In genomic region chr4:113761682-113762060, GRCh38 we compare ENCODE assay signal across 8 cellular contexts. TPM values are rescaled to one million over a fixed set of nuclear protein-coding genes. Genes with fewer than 3 reads are reported as not detected.
DNase-seq lines count a peak whose midpoint lies in the region; ATAC-seq and TF ChIP-seq lines count a peak whose summit lies in the region.

TSS of gene CAMK2D (minus strand) at chr4:113761738. CDS start at chr4:113761068, 670 bp downstream.

- peaks cover 49% of the 10 kb centered on the region for H3F3A ChIP-seq in GM23248 (ENCODE audit: insufficient read depth)

- H3K4me2 ChIP-seq in GM23248 (ENCODE audit: unreplicated experiment) = peak within 1 kb of the TSS; percentile 98

- peak; percentile 74 for TF ChIP-seq CTCF in RWPE2 (IDR thresholded peaks at IDR 0.05; ENCODE audit: poor library complexity, severe bottlenecking)

- H3K27ac ChIP-seq in GM23248 (peak within 1 kb of the TSS; percentile 96), RWPE2 (ENCODE audit: poor library complexity, severe bottlenecking) (peak within 1 kb of the TSS; percentile 95), subcutaneous abdominal adipose tissue (ENCODE audit: low read depth, low read length) (peak within 1 kb of the TSS; percentile 100)

- H2AFZ ChIP-seq in GM23248 (peak within 1 kb of the TSS; percentile 77), neuron (ENCODE audit: low read depth, low read length) (peak within 1 kb of the TSS; percentile 45)

- H3K36me3 ChIP-seq in GM23248 (ENCODE audit: low read depth) (peaks cover 8% of the 10 kb centered on the region), RWPE2 (ENCODE audit: low read depth) (no peaks in the 10 kb centered on the region), neuron (ENCODE audit: insufficient read depth, low read length) (peaks cover 2% of the 10 kb centered on the region), subcutaneous abdominal adipose tissue (ENCODE audit: control insufficient read depth in 5 of 5, insufficient read depth in 5 of 5, low read length in 5 of 5) (no peaks in the 10 kb centered on the region)

- 0% methylated on average over 7 to 28 of the region's 30 CpGs for WGBS in GM23248 (ENCODE audit: low coverage in 1 of 2, low lambda C conversion rate in 2 of 2, missing lambda C conversion rate in 2 of 2), 2 experiments

- H3K79me2 ChIP-seq in GM23248 (ENCODE audit: insufficient read depth) = peaks cover 42% of the 10 kb centered on the region

- H3K27me3 ChIP-seq in GM23248 (replicated peaks; ENCODE audit: insufficient read depth) (no peaks in the 10 kb centered on the region), RWPE2 (ENCODE audit: insufficient read depth, poor library complexity, severe bottlenecking) (no peaks in the 10 kb centered on the region), neuron (ENCODE audit: insufficient read depth, low read length) (no peaks in the 10 kb centered on the region), subcutaneous abdominal adipose tissue (ENCODE audit: control insufficient read depth in 5 of 5, insufficient read depth in 4 of 5, low read length in 5 of 5) (no peaks in the 10 kb centered on the region)

- no peaks in the 10 kb centered on the region for H3K9me2 ChIP-seq in GM23248 (ENCODE audit: insufficient read depth)

- H3K4me1 ChIP-seq in GM23248 (ENCODE audit: insufficient read depth) (peaks cover 30% of the 10 kb centered on the region), RWPE2 (ENCODE audit: insufficient read depth, poor library complexity, severe bottlenecking) (peaks cover 23% of the 10 kb centered on the region), neuron (ENCODE audit: insufficient read depth, low read length) (peaks cover 29% of the 10 kb centered on the region), subcutaneous abdominal adipose tissue (ENCODE audit: control insufficient read depth in 5 of 5, insufficient read depth in 5 of 5, low read length in 5 of 5) (peaks cover 0 to 41% (median 30%) of the 10 kb centered on the region in 5 donors)

- H3K9ac ChIP-seq in GM23248 (peak within 1 kb of the TSS; percentile 91), subcutaneous abdominal adipose tissue (ENCODE audit: low read length in 5 of 5) (peak within 1 kb of the TSS; percentile 93 to 98 (median 98))

- peak; percentile 76 for DNase-seq in Daoy (ENCODE audit: low read depth)
- DNase-seq in GM23248 = peak; percentile 82
- peak; percentile 54 to 61 for DNase-seq in Kasumi-1 (lab: John Stamatoyannopoulos, UW)
- DNase-seq in RWPE2 (ENCODE audit: low spot score) = peak; percentile 80
- peak; percentile 87 for DNase-seq in activated naive CD4-positive, alpha-beta T cell treated with Interleukin-2 at 50 U/mL for 16 hours
- peak; percentile 75 for DNase-seq in foreskin melanocyte

- in situ Hi-C loops in GM23248 (cut with MboI) = loop anchor here (10.0 to 25.0 kb wide), 2 partner anchors 374 to 613 kb away; no protein-coding TSS in a partner anchor

- H4K20me1 ChIP-seq in GM23248 (ENCODE audit: insufficient read depth) = no peaks in the 10 kb centered on the region

- H3K4me3 ChIP-seq in GM23248 (peak within 1 kb of the TSS; percentile 87), RWPE2 (ENCODE audit: severe bottlenecking) (peak within 1 kb of the TSS; percentile 53), neuron (ENCODE audit: low read length) (peak within 1 kb of the TSS; percentile 87), subcutaneous abdominal adipose tissue (ENCODE audit: low read depth in 1 of 5, low read length in 5 of 5) (peak within 1 kb of the TSS; percentile 85 to 99 (median 92))

- no peaks in the 10 kb centered on the region for H3K9me3 ChIP-seq in GM23248 (ENCODE audit: low read depth)
- no peaks in the 10 kb centered on the region for H3K9me3 ChIP-seq in RWPE2 (ENCODE audit: severe bottlenecking)
- no peaks in the 10 kb centered on the region for H3K9me3 ChIP-seq in neuron (ENCODE audit: low read length)
- H3K9me3 ChIP-seq in subcutaneous abdominal adipose tissue (ENCODE audit: control insufficient read depth in 5 of 5, low read length in 5 of 5) = no peaks in the 10 kb centered on the region

- peak; percentile 60 for ATAC-seq in RWPE2 (ENCODE audit: low read depth)

RNA-seq across cellular contexts. Expression of gene CAMK2D, which starts in this region (rescaled TPM):
- 7.9 and 9.3 TPM in 2 replicates for total RNA-seq in Daoy (2014; rRNA removed; shearing (Covaris generic))
- total RNA-seq in GM23248 (2014; rRNA removed; shearing (Covaris generic)) = 94.5 and 104 TPM in 2 replicates
- polyA plus RNA-seq in GM23248 (2016; fragmentation: Nextera tagmentation; extraction: Ambion mirVana) = 74.4 and 78.8 TPM in 2 replicates

Comparison
In these comparisons a context has a peak if more than half of its experiments do, and no peak if none do; other contexts are left out.
1. Peak in every context shown above with its lines: DNase-seq, ATAC-seq, H3K4me3 ChIP-seq and H3K27ac ChIP-seq.